Comparison of ENCODE assay signal across 9 cellular contexts in genomic region chr11:46332093-46332567, GRCh38. TPM values are rescaled to one million over a fixed set of nuclear protein-coding genes. Genes with fewer than 3 reads are reported as not detected.
A peak's percentile ranks its signal among the peaks of the same experiment; 100 is the strongest.
DNase-seq lines count a peak whose midpoint lies in the region; TF ChIP-seq lines count a peak whose summit lies in the region.
"Had no signal": no experiment of that assay in that cellular context is flagged by ENCODE, and none has a peak within 500 bp of the region (broad histone marks: within the 10 kb centered on the region; RNA-seq: fewer than 3 reads in every experiment).

No MANE protein-coding gene starts in this region.

- H3F3A ChIP-seq in Loucy (ENCODE audit: low read depth) = peaks cover 8% of the 10 kb centered on the region

- no peak overlapping the region for H3K27ac ChIP-seq in CD8-positive, alpha-beta memory T cell (ENCODE audit: low read depth, low read length)
- no peak overlapping the region for H3K27ac ChIP-seq in esophagus squamous epithelium

- H3K4me1 Mint-ChIP-seq in CD8-positive, alpha-beta memory T cell = peaks cover 29 to 41% (median 35%) of the 10 kb centered on the region in 3 donors
- H3K4me1 Mint-ChIP-seq in progenitor cell of endocrine pancreas (ENCODE audit: low read depth) = peaks cover 6% of the 10 kb centered on the region

- peaks cover 52% of the 10 kb centered on the region for H3K4me1 ChIP-seq in CD8-positive, alpha-beta memory T cell (ENCODE audit: insufficient read depth, low read length)
- H3K4me1 ChIP-seq in Loucy (ENCODE audit: insufficient read depth, low read length, poor library complexity, severe bottlenecking) = peaks cover 40% of the 10 kb centered on the region
- peaks cover 9 to 29% (median 17%) of the 10 kb centered on the region in 3 donors for H3K4me1 ChIP-seq in esophagus squamous epithelium

- CTCF ChIA-PET in CD8-positive, alpha-beta memory T cell (lab: Charles Lee) = interaction anchor here (1.0 to 8.6 kb wide), 6 partner anchors 12 to 93 kb away, joined by 3 to 67 read pairs (median 11); partner anchors contain the start of gene DGKZ

- peaks cover 30 to 44% of the 10 kb centered on the region in 2 donors for H3K27me3 Mint-ChIP-seq in CD8-positive, alpha-beta memory T cell
- peaks cover 65% of the 10 kb centered on the region for H3K27me3 Mint-ChIP-seq in progenitor cell of endocrine pancreas

- H3K9me3 Mint-ChIP-seq in CD8-positive, alpha-beta memory T cell = peaks cover 0 to 2% (median 0%) of the 10 kb centered on the region in 5 donors
- H3K9me3 Mint-ChIP-seq in progenitor cell of endocrine pancreas (ENCODE audit: low read depth) = no peaks in the 10 kb centered on the region

- H3K4me2 ChIP-seq in Loucy (ENCODE audit: low read depth, low read length, poor library complexity, severe bottlenecking) = peak overlapping the region; percentile 92

- WGBS in esophagus squamous epithelium, 2 donors = 34 to 69% methylated on average over 2 to 4 of the region's 8 CpGs

- DNase-seq in CD8-positive, alpha-beta memory T cell = no peak
- DNase-seq in esophagus squamous epithelium (lab: John Stamatoyannopoulos, UW) (no peak), progenitor cell of endocrine pancreas (ENCODE audit: low spot score, unreplicated experiment) (no peak), posterior cingulate gyrus (no peak), NCI-H82 (lab: John Stamatoyannopoulos, UW) (no peak), GM13977 (ENCODE audit: low spot score) (no peak)
- no peak for DNase-seq in stimulated activated CD4-positive, alpha-beta T cell treated with anti-CD3 and anti-CD28 coated beads, Interleukin-4, amount 100 ng/mL, for 1 hour
- DNase-seq: EL had no signal

- TF ChIP-seq CTCF in Loucy (conservative IDR thresholded peaks at IDR 0.05; ENCODE audit: low read length) = no peak
- no peak for TF ChIP-seq CTCF in esophagus squamous epithelium (IDR thresholded peaks at IDR 0.05)
- no peak for TF ChIP-seq CTCF in progenitor cell of endocrine pancreas (IDR thresholded peaks at IDR 0.05; ENCODE audit: unreplicated experiment)
- TF ChIP-seq CTCF in GM13977 (IDR thresholded peaks at IDR 0.05; ENCODE audit: extremely low read depth, insufficient read depth, missing control alignments) = no peak

- H3K27ac Mint-ChIP-seq in CD8-positive, alpha-beta memory T cell = peak overlapping the region in 7 of 8 donors; percentile 25 to 91 (median 50)
- no peak overlapping the region for H3K27ac Mint-ChIP-seq in progenitor cell of endocrine pancreas

- no peak overlapping the region for H2AFZ ChIP-seq in Loucy (ENCODE audit: low read length)

- in situ Hi-C loops in GM13977 (cut with MboI; ENCODE audit: low pct_unique_long_range_greater_than_20kb, low sequenced_read_pairs, unreplicated experiment) = no loop called here

- H3K36me3 ChIP-seq in CD8-positive, alpha-beta memory T cell (ENCODE audit: insufficient read depth, low read length) = no peaks in the 10 kb centered on the region
- H3K36me3 ChIP-seq in Loucy (ENCODE audit: insufficient read depth, low read length) = no peaks in the 10 kb centered on the region
- no peaks in the 10 kb centered on the region for H3K36me3 ChIP-seq in esophagus squamous epithelium

- H3K9me3 ChIP-seq in CD8-positive, alpha-beta memory T cell (ENCODE audit: low read length) = no peaks in the 10 kb centered on the region
- no peaks in the 10 kb centered on the region for H3K9me3 ChIP-seq in Loucy (ENCODE audit: insufficient read depth, low read depth, low read length)
- no peaks in the 10 kb centered on the region for H3K9me3 ChIP-seq in esophagus squamous epithelium

- H4K20me1 ChIP-seq in Loucy (ENCODE audit: insufficient read depth, low read length, poor library complexity, severe bottlenecking) = no peaks in the 10 kb centered on the region

- H3K9me2 ChIP-seq in Loucy (replicated peaks; ENCODE audit: low read depth, low read length) = no peaks in the 10 kb centered on the region

- H3K36me3 Mint-ChIP-seq in CD8-positive, alpha-beta memory T cell = no peaks in the 10 kb centered on the region
- no peaks in the 10 kb centered on the region for H3K36me3 Mint-ChIP-seq in progenitor cell of endocrine pancreas (ENCODE audit: insufficient read depth)

- peak overlapping the region; percentile 52 to 84 (median 68) for H3K4me3 Mint-ChIP-seq in CD8-positive, alpha-beta memory T cell
- peak overlapping the region; percentile 45 for H3K4me3 Mint-ChIP-seq in progenitor cell of endocrine pancreas (ENCODE audit: low read depth)

- peak overlapping the region; percentile 7 for H3K9ac ChIP-seq in Loucy (ENCODE audit: low read depth, low read length, poor library complexity, severe bottlenecking)

- TF ChIP-seq POLR2A in esophagus squamous epithelium (IDR thresholded peaks at IDR 0.05) = no peak

- H3K27me3 ChIP-seq in CD8-positive, alpha-beta memory T cell (ENCODE audit: insufficient read depth, low read length, poor library complexity, severe bottlenecking) = no peaks in the 10 kb centered on the region
- H3K27me3 ChIP-seq in Loucy (ENCODE audit: insufficient read depth, low read length, poor library complexity, severe bottlenecking) (peaks cover 14% of the 10 kb centered on the region), esophagus squamous epithelium (peaks cover 12 to 69% (median 17%) of the 10 kb centered on the region in 4 donors)

- POLR2A ChIA-PET in CD8-positive, alpha-beta memory T cell (lab: Charles Lee) = interaction anchor here (3.6 kb wide), 1 partner anchor 16 kb away, joined by 32 read pairs; the partner anchor contains the start of gene DGKZ

- H3K79me2 ChIP-seq in Loucy (ENCODE audit: insufficient read depth, low read length) = no peaks in the 10 kb centered on the region

- intact Hi-C loops in esophagus squamous epithelium (cut with DNase I) (no loop called here), posterior cingulate gyrus (cut with DNase I) (no loop called here)

- H3K4me3 ChIP-seq in CD8-positive, alpha-beta memory T cell (ENCODE audit: low read length) = peak overlapping the region; percentile 47
- H3K4me3 ChIP-seq in Loucy (ENCODE audit: low read length, poor library complexity, severe bottlenecking) (peak overlapping the region; percentile 68), esophagus squamous epithelium (peak overlapping the region in 3 of 4 donors; percentile 13 to 70 (median 47))

RNA-seq across cellular contexts. Expression of gene DGKZ, which starts 15.1 kb away (rescaled TPM):
- 10 to 100 TPM; 85.8 to 87.2 TPM for total RNA-seq in CD8-positive, alpha-beta memory T cell
- polyA plus RNA-seq in CD8-positive, alpha-beta memory T cell = 87.4 TPM
- total RNA-seq in esophagus squamous epithelium (10 to 100 TPM; 38.5 to 53.1 (median 45.7) TPM), progenitor cell of endocrine pancreas (55.1 and 58.3 TPM in 2 replicates)

RNA-seq across cellular contexts. Expression of gene MDK, which starts 49.3 kb away (rescaled TPM):
- total RNA-seq in CD8-positive, alpha-beta memory T cell = 1 to 10 TPM; 1.1 to 1.2 TPM
- 0.97 TPM for polyA plus RNA-seq in CD8-positive, alpha-beta memory T cell
- 10 to 100 TPM in 3 of 4 donors, 1 to 10 TPM in 1; 5.4 to 62.6 (median 22.5) TPM for total RNA-seq in esophagus squamous epithelium
- total RNA-seq in progenitor cell of endocrine pancreas = 1,921 and 2,040 TPM in 2 replicates

RNA-seq across cellular contexts. Expression of gene CREB3L1, which starts 54.7 kb away (rescaled TPM):
- not detected for total RNA-seq in CD8-positive, alpha-beta memory T cell
- polyA plus RNA-seq in CD8-positive, alpha-beta memory T cell = not detected
- total RNA-seq in esophagus squamous epithelium (1 to 10 TPM in 1 of 4 donors, under 1 TPM in 3; 0.13 to 2.1 (median 0.63) TPM), progenitor cell of endocrine pancreas (9.5 and 9.6 TPM in 2 replicates)

RNA-seq across cellular contexts. Expression of gene CHRM4, which starts 59.4 kb away (rescaled TPM):
- total RNA-seq in CD8-positive, alpha-beta memory T cell = not detected
- 0.63 TPM for polyA plus RNA-seq in CD8-positive, alpha-beta memory T cell
- total RNA-seq in esophagus squamous epithelium (not detected), progenitor cell of endocrine pancreas (0.51 and 0.81 TPM in 2 replicates)

Comparison
In these comparisons a context has a peak if more than half of its experiments do, and no peak if none do; other contexts are left out.
1. RNA of gene MDK, which starts 49.3 kb away (total RNA-seq): 1,921 to 2,040 TPM in progenitor cell of endocrine pancreas; 5.4 to 62.6 TPM in esophagus squamous epithelium and 1.1 to 1.2 TPM in CD8-positive, alpha-beta memory T cell; every median in the first group is over 10 times any median in the second.
2. Peak in every context shown above with its lines, with median percentiles within 50 percentile points of each other: H3K4me3 ChIP-seq.